In genomic region chr12:119725523-119725922, GRCh38 we compare ENCODE assay signal across 19 cellular contexts.
"Had no signal": no experiment of that assay in that cellular context is flagged by ENCODE, and none has a peak within 500 bp of the region (broad histone marks: within the 10 kb centered on the region; RNA-seq: fewer than 3 reads in every experiment).

No MANE protein-coding gene starts in this region.

- DNase-seq: activated CD4-positive, alpha-beta memory T cell treated with anti-CD3 and anti-CD28 coated beads for 36 hours; activated CD4-positive, alpha-beta T cell treated with anti-CD3 and anti-CD28 coated beads for 4 hours; activated naive CD4-positive, alpha-beta T cell; activated naive CD8-positive, alpha-beta T cell treated with anti-CD3 and anti-CD28 coated beads, Interleukin-2, amount 10 ng/mL, durations not matched to agents 7 days and 5 days; activated T-cell treated with anti-CD3 and anti-CD28 coated beads, Interleukin-2, amount 50 U/mL, for 1 hour; cerebellar nuclear complex; effector CD8-positive, alpha-beta T cell; foreskin fibroblast; hippocampal formation; naive B cell; ovary; SK-N-SH; stimulated activated CD8-positive, alpha-beta memory T cell treated with anti-CD3 and anti-CD28 coated beads, Interleukin-4, amount 100 ng/mL, for 48 hours; stimulated activated naive CD4-positive, alpha-beta T cell had no signal

- H3K4me3 ChIP-seq: ascending aorta, breast epithelium, lung, neural progenitor cell, ovary, tibial nerve had no signal

- H3K9ac ChIP-seq: neural progenitor cell, SK-N-SH had no signal

- H3K36me3 ChIP-seq: ascending aorta, breast epithelium, ovary had no signal

- H3K27ac ChIP-seq: ascending aorta, breast epithelium, neural progenitor cell, ovary, tibial nerve had no signal

- H3K27me3 ChIP-seq: ascending aorta, breast epithelium, neural progenitor cell, ovary, tibial nerve had no signal

- H3K9me3 ChIP-seq: ascending aorta, breast epithelium, ovary, SK-N-SH, tibial nerve had no signal

- H3K4me1 ChIP-seq: ascending aorta, breast epithelium, neural progenitor cell, tibial nerve had no signal
